Comparison of ENCODE assay signal across 13 cellular contexts in the genomic region with DNA sequence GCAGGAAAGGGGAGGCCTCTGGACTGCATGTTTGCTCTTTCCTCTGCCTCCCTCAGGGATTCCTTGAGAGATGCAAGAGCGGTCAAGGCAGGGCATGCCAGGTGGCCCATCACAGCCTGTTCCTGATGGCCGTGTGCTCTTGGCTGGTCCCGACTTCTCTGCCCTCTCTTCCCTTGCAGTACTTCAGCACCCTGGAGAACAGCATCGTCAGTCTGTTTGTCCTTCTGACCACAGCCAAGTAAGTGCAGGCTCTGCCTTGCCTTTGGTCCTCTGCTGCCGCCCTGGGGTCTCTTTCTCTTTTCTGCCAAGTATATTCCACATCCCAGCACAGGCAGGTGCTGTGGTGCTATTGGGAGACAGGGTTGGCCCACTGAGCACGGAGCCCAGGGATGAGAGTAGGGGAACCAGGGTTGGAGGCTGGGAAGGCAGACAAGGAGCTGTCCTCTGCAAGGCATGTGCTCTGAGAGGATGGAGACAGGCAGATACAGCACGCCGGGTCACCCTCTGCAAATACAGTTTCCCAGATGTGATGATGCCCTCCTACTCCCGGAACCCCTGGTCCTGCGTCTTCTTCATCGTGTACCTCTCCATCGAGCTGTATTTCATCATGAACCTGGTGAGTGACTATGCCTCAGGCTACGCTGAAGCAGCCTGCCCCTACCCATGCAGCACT. TPM values are rescaled to one million over a fixed set of nuclear protein-coding genes. Genes with fewer than 3 reads are reported as not detected.
A peak's percentile ranks its signal among the peaks of the same experiment; 100 is the strongest.
DNase-seq lines count a peak whose midpoint lies in the region; ATAC-seq and TF ChIP-seq lines count a peak whose summit lies in the region.
"Had no signal": no experiment of that assay in that cellular context is flagged by ENCODE, and none has a peak within 500 bp of the region (broad histone marks: within the 10 kb centered on the region; RNA-seq: fewer than 3 reads in every experiment).

No MANE protein-coding gene starts in this region.

- no peak for TF ChIP-seq CTCF in HEK293 (tag by site-specific recombination; IDR thresholded peaks at IDR 0.05)

- POLR2A ChIA-PET in HEK293 (lab: Yijun Ruan, JAX) = no interaction called here

- peak in 1 of 61 donors; percentile 14 for DNase-seq in caudate nucleus (lab: John Stamatoyannopoulos, UW)
- DNase-seq in islet precursor cell = peak; percentile 62
- DNase-seq in left colon = no peak
- no peak for DNase-seq in NCI-H82 treated with DMSO at 0.1 percent for 48 hours (lab: John Stamatoyannopoulos, UW; ENCODE audit: unreplicated experiment)
- DNase-seq: activated CD4-positive, alpha-beta T cell treated with anti-CD3 and anti-CD28 coated beads for 4 hours; activated T-cell treated with anti-CD3 and anti-CD28 coated beads, Interleukin-2, amount 50 U/mL, for 4 hours; NCI-H1417 treated with DMSO at 0.1 percent for 48 hours; NCI-H524; stimulated activated naive CD8-positive, alpha-beta T cell treated with anti-CD3 and anti-CD28 coated beads, Interleukin-15, Interleukin-2, amounts not matched to agents 100 U/mL and 50 U/mL, for 24 hours had no signal

- H3K4me3 ChIP-seq in HEK293 (ENCODE audit: low read depth, low read length) = no peak overlapping the region
- H3K4me3 ChIP-seq: Peyer's patch had no signal

- H3K36me3 ChIP-seq in HEK293 (ENCODE audit: control insufficient read depth in 2 of 2, insufficient read depth in 1 of 2, low read length in 2 of 2) = peaks cover 0 to 13% of the 10 kb centered on the region in 2 experiments; a peak in 1 of 3 replicates

- H3K27ac ChIP-seq in HEK293 (ENCODE audit: extremely low read depth, low read depth, low read length) (no peak overlapping the region), caudate nucleus (ENCODE audit: low read depth, low read length) (peak overlapping the region; percentile 92), temporal lobe (ENCODE audit: low read depth, low read length) (peak overlapping the region; percentile 87)

- intact Hi-C loops in left colon (cut with DNase I, micrococcal nuclease) = no loop called here

- ATAC-seq in left colon = no peak
- no peak for ATAC-seq in HG02870 (IDR thresholded peaks at IDR 0.05; ENCODE audit: unreplicated experiment)
- ATAC-seq: activated T-cell treated with anti-CD3 and anti-CD28 coated beads, Interleukin-2, amount 50 U/mL, for 4 hours; stimulated activated naive CD8-positive, alpha-beta T cell treated with anti-CD3 and anti-CD28 coated beads, Interleukin-15, Interleukin-2, amounts not matched to agents 100 U/mL and 50 U/mL, for 24 hours had no signal

- H3K9me3 ChIP-seq in HEK293 (ENCODE audit: control insufficient read depth, insufficient read depth, low read depth, low read length) = no peaks in the 10 kb centered on the region
- H3K9me3 ChIP-seq: Peyer's patch had no signal

- H3K4me1 ChIP-seq in HEK293 (ENCODE audit: control insufficient read depth, insufficient read depth, low read length) = no peaks in the 10 kb centered on the region

- CTCF ChIA-PET in HEK293 (lab: Yijun Ruan, JAX) = interaction anchor here (1.4 kb wide), 1 partner anchor 152 kb away, joined by 5 read pairs; no protein-coding TSS in a partner anchor

TF ChIP-seq in HEK293, 187 proteins besides CTCF, POLR2A, EP300 and RAD21:
- TF ChIP-seq ZNF561 (tag by site-specific recombination; IDR thresholded peaks at IDR 0.05; ENCODE audit: borderline replicate concordance) = no peak
- TF ChIP-seq, protein P1, sequence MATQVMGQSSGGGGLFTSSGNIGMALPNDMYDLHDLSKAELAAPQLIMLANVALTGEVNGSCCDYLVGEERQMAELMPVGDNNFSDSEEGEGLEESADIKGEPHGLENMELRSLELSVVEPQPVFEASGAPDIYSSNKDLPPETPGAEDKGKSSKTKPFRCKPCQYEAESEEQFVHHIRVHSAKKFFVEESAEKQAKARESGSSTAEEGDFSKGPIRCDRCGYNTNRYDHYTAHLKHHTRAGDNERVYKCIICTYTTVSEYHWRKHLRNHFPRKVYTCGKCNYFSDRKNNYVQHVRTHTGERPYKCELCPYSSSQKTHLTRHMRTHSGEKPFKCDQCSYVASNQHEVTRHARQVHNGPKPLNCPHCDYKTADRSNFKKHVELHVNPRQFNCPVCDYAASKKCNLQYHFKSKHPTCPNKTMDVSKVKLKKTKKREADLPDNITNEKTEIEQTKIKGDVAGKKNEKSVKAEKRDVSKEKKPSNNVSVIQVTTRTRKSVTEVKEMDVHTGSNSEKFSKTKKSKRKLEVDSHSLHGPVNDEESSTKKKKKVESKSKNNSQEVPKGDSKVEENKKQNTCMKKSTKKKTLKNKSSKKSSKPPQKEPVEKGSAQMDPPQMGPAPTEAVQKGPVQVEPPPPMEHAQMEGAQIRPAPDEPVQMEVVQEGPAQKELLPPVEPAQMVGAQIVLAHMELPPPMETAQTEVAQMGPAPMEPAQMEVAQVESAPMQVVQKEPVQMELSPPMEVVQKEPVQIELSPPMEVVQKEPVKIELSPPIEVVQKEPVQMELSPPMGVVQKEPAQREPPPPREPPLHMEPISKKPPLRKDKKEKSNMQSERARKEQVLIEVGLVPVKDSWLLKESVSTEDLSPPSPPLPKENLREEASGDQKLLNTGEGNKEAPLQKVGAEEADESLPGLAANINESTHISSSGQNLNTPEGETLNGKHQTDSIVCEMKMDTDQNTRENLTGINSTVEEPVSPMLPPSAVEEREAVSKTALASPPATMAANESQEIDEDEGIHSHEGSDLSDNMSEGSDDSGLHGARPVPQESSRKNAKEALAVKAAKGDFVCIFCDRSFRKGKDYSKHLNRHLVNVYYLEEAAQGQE (tag by site-specific recombination; IDR thresholded peaks at IDR 0.05) = peak; percentile 82
- TF ChIP-seq ZNF138 (tag by site-specific recombination; IDR thresholded peaks at IDR 0.05; ENCODE audit: borderline replicate concordance) = no peak

RNA-seq across cellular contexts. Expression of a gene that starts 51.9 kb away (rescaled TPM):
- total RNA-seq in temporal lobe = 4.2 TPM
- total RNA-seq in left colon = 10 to 100 TPM; 84.7 to 96.4 TPM

Comparison
In these comparisons a context has a peak if more than half of its experiments do, and no peak if none do; other contexts are left out.
1. RNA of a gene that starts 51.9 kb away (total RNA-seq): 84.7 to 96.4 TPM in left colon; 4.2 TPM in temporal lobe (single experiment); every median in the first group is over 10 times any median in the second.